Comparison of ENCODE assay signal across 13 cellular contexts in genomic region chr4:76354517-76355473, GRCh38. TPM values are rescaled to one million over a fixed set of nuclear protein-coding genes. Genes with fewer than 3 reads are reported as not detected.
DNase-seq lines count a peak whose midpoint lies in the region; ATAC-seq and FAIRE-seq lines count a peak whose summit lies in the region.
"Had no signal": no experiment of that assay in that cellular context is flagged by ENCODE, and none has a peak within 500 bp of the region (broad histone marks: within the 10 kb centered on the region; RNA-seq: fewer than 3 reads in every experiment).

No MANE protein-coding gene starts in this region.

- peaks cover 8% of the 10 kb centered on the region for H3K4me1 Mint-ChIP-seq in activated T-helper 2 cell treated with anti-CD3 and anti-CD28 coated beads, Interferon-gamma antibody, Interleukin-2, Interleukin-4, amounts not matched to agents 10 μg/mL and 5 μg/mL and 100 μg/mL, durations not matched to agents 14 hours and 24 hours and 36 hours (ENCODE audit: low read depth)

- no peak overlapping the region for H3K27ac ChIP-seq in small intestine (ENCODE audit: low read depth in 1 of 2, low read length in 1 of 2)
- H3K27ac ChIP-seq: cardiac muscle cell, RWPE1 had no signal

- DNase-seq in EH (ENCODE audit: low read depth) (peak; percentile 5), Kasumi-1 (lab: John Stamatoyannopoulos, UW) (peak; percentile 86 to 93), small intestine (peak; percentile 23), G401 (ENCODE audit: low spot score) (no peak)
- peak; percentile 22 for DNase-seq in activated gamma-delta T cell treated with anti-CD3 and anti-CD28 coated beads, Interleukin-2, amount 50 U/mL, for 16 hours (ENCODE audit: low read depth)
- DNase-seq in activated T-helper 2 cell treated with anti-CD3 and anti-CD28 coated beads, Interferon-gamma antibody, Interleukin-2, Interleukin-4, amounts not matched to agents 10 μg/mL and 5 μg/mL and 100 μg/mL, durations not matched to agents 14 hours and 24 hours and 36 hours (ENCODE audit: low spot score): no peak
- DNase-seq: COR-L47, kidney, NCI-H446 treated with DMSO at 0.1 percent for 48 hours had no signal

- ATAC-seq in GM21360 (IDR thresholded peaks at IDR 0.05; ENCODE audit: unreplicated experiment): no peak

- intact Hi-C loops in activated T-helper 2 cell treated with anti-CD3 and anti-CD28 coated beads, Interferon-gamma antibody, Interleukin-2, Interleukin-4, amounts not matched to agents 10 μg/mL and 5 μg/mL and 100 μg/mL, durations not matched to agents 14 hours and 24 hours and 36 hours (cut with micrococcal nuclease): no loop called here

- H3K36me3 ChIP-seq in small intestine (ENCODE audit: control insufficient read depth in 2 of 2, insufficient read depth in 2 of 2, low read length in 2 of 2): no peaks in the 10 kb centered on the region
- H3K36me3 ChIP-seq: cardiac muscle cell had no signal

- peaks cover 20% of the 10 kb centered on the region for H3K9me3 Mint-ChIP-seq in activated T-helper 2 cell treated with anti-CD3 and anti-CD28 coated beads, Interferon-gamma antibody, Interleukin-2, Interleukin-4, amounts not matched to agents 10 μg/mL and 5 μg/mL and 100 μg/mL, durations not matched to agents 14 hours and 24 hours and 36 hours

- H3K27me3 Mint-ChIP-seq in activated T-helper 2 cell treated with anti-CD3 and anti-CD28 coated beads, Interferon-gamma antibody, Interleukin-2, Interleukin-4, amounts not matched to agents 10 μg/mL and 5 μg/mL and 100 μg/mL, durations not matched to agents 14 hours and 24 hours and 36 hours (ENCODE audit: low read depth): peaks cover 2% of the 10 kb centered on the region

- no peaks in the 10 kb centered on the region for H3K4me1 ChIP-seq in small intestine (ENCODE audit: control insufficient read depth in 2 of 2, insufficient read depth in 1 of 2, low read depth in 1 of 2, low read length in 1 of 2)

- H3K36me3 Mint-ChIP-seq in activated T-helper 2 cell treated with anti-CD3 and anti-CD28 coated beads, Interferon-gamma antibody, Interleukin-2, Interleukin-4, amounts not matched to agents 10 μg/mL and 5 μg/mL and 100 μg/mL, durations not matched to agents 14 hours and 24 hours and 36 hours (ENCODE audit: low read depth): no peaks in the 10 kb centered on the region

- no peaks in the 10 kb centered on the region for H3K27me3 ChIP-seq in small intestine (ENCODE audit: control insufficient read depth in 2 of 2, insufficient read depth in 2 of 2, low read length in 2 of 2)
- H3K27me3 ChIP-seq: cardiac muscle cell had no signal

- WGBS in small intestine, 3 donors: 57 to 71% (median 66%) methylated on average over 9 of the region's 9 CpGs

- no peak overlapping the region for H3K4me3 ChIP-seq in small intestine (ENCODE audit: low read depth in 1 of 2, low read length in 2 of 2)
- H3K4me3 ChIP-seq: cardiac muscle cell had no signal

- H3K27ac Mint-ChIP-seq in activated T-helper 2 cell treated with anti-CD3 and anti-CD28 coated beads, Interferon-gamma antibody, Interleukin-2, Interleukin-4, amounts not matched to agents 10 μg/mL and 5 μg/mL and 100 μg/mL, durations not matched to agents 14 hours and 24 hours and 36 hours: no peak overlapping the region

- no peak overlapping the region for H3K4me3 Mint-ChIP-seq in activated T-helper 2 cell treated with anti-CD3 and anti-CD28 coated beads, Interferon-gamma antibody, Interleukin-2, Interleukin-4, amounts not matched to agents 10 μg/mL and 5 μg/mL and 100 μg/mL, durations not matched to agents 14 hours and 24 hours and 36 hours (ENCODE audit: low read depth)

- no peaks in the 10 kb centered on the region for H3K9me3 ChIP-seq in small intestine (ENCODE audit: control insufficient read depth, low read depth)

- no peak for FAIRE-seq in small intestine (lab: Jason Lieb, UNC)
- FAIRE-seq: endometrium, kidney had no signal

- in situ Hi-C loops in G401 (cut with HindIII; ENCODE audit: low sequenced_read_pairs): no loop called here

RNA-seq across cellular contexts. Expression of gene STBD1, which starts 48.3 kb away (rescaled TPM):
- 1 to 10 TPM; 4.9 to 9.5 (median 8.3) TPM for polyA plus RNA-seq in small intestine
- 0.25 and 0.92 TPM in 2 replicates for total RNA-seq in G401 (2014; rRNA removed; shearing (Covaris generic))
- total RNA-seq in activated T-helper 2 cell treated with anti-CD3 and anti-CD28 coated beads, Interferon-gamma antibody, Interleukin-2, Interleukin-4, amounts not matched to agents 10 μg/mL and 5 μg/mL and 100 μg/mL, durations not matched to agents 14 hours and 24 hours and 36 hours: 0.09 TPM in 2 replicates

Comparison
In these comparisons a context has a peak if more than half of its experiments do, and no peak if none do; other contexts are left out.
1. DNase-seq: peak in EH (single experiment), Kasumi-1 (2 of 2), activated gamma-delta T cell treated with anti-CD3 and anti-CD28 coated beads, Interleukin-2, amount 50 U/mL, for 16 hours (single experiment) and small intestine (single experiment); none in G401 (single experiment) and activated T-helper 2 cell treated with anti-CD3 and anti-CD28 coated beads, Interferon-gamma antibody, Interleukin-2, Interleukin-4, amounts not matched to agents 10 μg/mL and 5 μg/mL and 100 μg/mL, durations not matched to agents 14 hours and 24 hours and 36 hours (single experiment).